1 cellular context compared by ENCODE assay signal in genomic region chr21:45957986-45958610, GRCh38.
TF ChIP-seq lines count a peak whose summit lies in the region.

No MANE protein-coding gene starts in this region.

TF ChIP-seq in endothelial cell of umbilical vein, 7 proteins besides CTCF, POLR2A, EP300 and RAD21 (continued from another document):
- TF ChIP-seq MAX (IDR thresholded peaks at IDR 0.05; ENCODE audit: insufficient read depth, insufficient read length) (no peak), GATA2 (IDR thresholded peaks at IDR 0.05; ENCODE audit: insufficient read depth, insufficient read length, low read depth, low read length) (no peak)
